Comparison of ENCODE assay signal across 8 cellular contexts in the genomic region with DNA sequence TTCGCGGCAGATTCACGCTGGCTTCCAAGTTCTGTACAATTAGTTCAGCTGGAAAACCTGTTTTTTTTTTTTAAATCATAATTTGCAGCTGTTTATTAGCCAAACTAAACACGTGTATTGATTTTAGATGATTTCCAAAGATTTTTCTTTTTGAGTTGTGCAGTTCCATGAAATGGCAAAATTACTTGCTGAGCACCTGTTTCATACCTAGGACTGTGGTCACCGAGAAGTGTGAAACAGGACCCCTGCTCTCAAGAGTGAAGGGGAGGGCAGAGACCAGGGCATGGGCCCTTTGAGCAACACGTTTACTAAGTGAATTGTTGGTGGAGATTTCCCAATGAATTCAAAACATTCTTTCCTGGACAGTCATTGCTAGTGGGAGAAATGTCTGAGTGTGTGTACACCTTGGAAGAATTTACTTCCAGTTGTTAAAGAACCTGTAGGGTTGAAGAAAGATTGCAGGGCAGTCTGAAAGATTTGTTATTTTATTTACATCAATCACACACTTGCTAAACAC. TPM values are rescaled to one million over a fixed set of nuclear protein-coding genes. Genes with fewer than 3 reads are reported as not detected.
DNase-seq lines count a peak whose midpoint lies in the region; ATAC-seq and TF ChIP-seq lines count a peak whose summit lies in the region.

No MANE protein-coding gene starts in this region.

- H3K4me3 ChIP-seq in endodermal cell (ENCODE audit: low read length) (peak overlapping the region; percentile 87), neural cell (ENCODE audit: low read length) (peak overlapping the region; percentile 88)

- no peak for ATAC-seq in activated CD4-positive, alpha-beta T cell treated with anti-CD3 and anti-CD28 coated beads for 36 hours

- no peaks in the 10 kb centered on the region for H3K36me3 Mint-ChIP-seq in activated CD4-positive, alpha-beta T cell treated with anti-CD3 and anti-CD28 coated beads for 36 hours (ENCODE audit: low read depth)
- H3K36me3 Mint-ChIP-seq in endodermal cell (ENCODE audit: low read depth): peaks cover 2% of the 10 kb centered on the region

- 0 to 7% methylated on average over 4 to 6 of the region's 6 CpGs for WGBS in endodermal cell (ENCODE audit: insufficient coverage in 1 of 2, insufficient read length in 1 of 2), 2 experiments

- intact Hi-C loops in activated CD4-positive, alpha-beta T cell treated with anti-CD3 and anti-CD28 coated beads for 36 hours (cut with DNase I, micrococcal nuclease): loop anchor here in 1 of 2 experiments (10.0 kb wide), 1 partner anchor 669 kb away; the partner anchor contains the start of gene CSNK1G3

- DNase-seq in activated CD4-positive, alpha-beta T cell treated with anti-CD3 and anti-CD28 coated beads for 36 hours: no peak
- DNase-seq in activated CD4-positive, alpha-beta T cell treated with anti-CD3 and anti-CD28 coated beads for 1 hour: no peak
- DNase-seq in RPMI7951 (ENCODE audit: low read depth) (peak; percentile 49), endodermal cell (no peak), NCI-H128 (lab: John Stamatoyannopoulos, UW; ENCODE audit: unreplicated experiment) (no peak), NCI-H2029 (lab: John Stamatoyannopoulos, UW) (no peak), NCI-H2081 treated with DMSO at 0.1 percent for 48 hours (lab: John Stamatoyannopoulos, UW) (no peak)

- H3K9ac ChIP-seq in endodermal cell (ENCODE audit: extremely low read depth, low read length, poor library complexity, severe bottlenecking) (peak overlapping the region; percentile 66), neural cell (ENCODE audit: low read length) (peak overlapping the region; percentile 76)

- H3K9me3 ChIP-seq in endodermal cell (ENCODE audit: control insufficient read depth, low read length) (peaks cover 4% of the 10 kb centered on the region), neural cell (ENCODE audit: low read length) (no peaks in the 10 kb centered on the region)

- H3K27me3 ChIP-seq in endodermal cell (ENCODE audit: control insufficient read depth, insufficient read depth, low read length, poor library complexity, severe bottlenecking): no peaks in the 10 kb centered on the region
- H3K27me3 ChIP-seq in neural cell (ENCODE audit: insufficient read depth, low read depth, low read length): no peaks in the 10 kb centered on the region

- POLR2A ChIA-PET in activated CD4-positive, alpha-beta T cell treated with anti-CD3 and anti-CD28 coated beads for 36 hours (lab: Charles Lee): no interaction called here

- CTCF ChIA-PET in activated CD4-positive, alpha-beta T cell treated with anti-CD3 and anti-CD28 coated beads for 36 hours (lab: Charles Lee): interaction anchor here (0.7 kb wide), 1 partner anchor 575 kb away, joined by 7 read pairs; no protein-coding TSS in a partner anchor

- H3K9me2 ChIP-seq in neural cell (ENCODE audit: insufficient read depth, low read length): no peaks in the 10 kb centered on the region

- H2AFZ ChIP-seq in neural cell (ENCODE audit: low read depth, low read length): no peak overlapping the region

- TF ChIP-seq CTCF in endodermal cell (conservative IDR thresholded peaks at IDR 0.05) (no peak), neural cell (IDR thresholded peaks at IDR 0.05; ENCODE audit: poor library complexity, severe bottlenecking) (no peak)

- TF ChIP-seq EP300 in neural cell (conservative IDR thresholded peaks at IDR 0.05; ENCODE audit: poor library complexity, severe bottlenecking): no peak

- H3K4me1 Mint-ChIP-seq in activated CD4-positive, alpha-beta T cell treated with anti-CD3 and anti-CD28 coated beads for 36 hours: peaks cover 27% of the 10 kb centered on the region
- peaks cover 31% of the 10 kb centered on the region for H3K4me1 Mint-ChIP-seq in endodermal cell

- no peak overlapping the region for H3K27ac ChIP-seq in endodermal cell (ENCODE audit: low read depth, low read length)
- no peak overlapping the region for H3K27ac ChIP-seq in neural cell (ENCODE audit: low read length)

- no peaks in the 10 kb centered on the region for H3K79me2 ChIP-seq in neural cell (replicated peaks; ENCODE audit: insufficient read depth, low read length)

- no peaks in the 10 kb centered on the region for H3F3A ChIP-seq in neural cell (ENCODE audit: insufficient read depth, low read length, poor library complexity, severe bottlenecking)

- H3K27ac Mint-ChIP-seq in activated CD4-positive, alpha-beta T cell treated with anti-CD3 and anti-CD28 coated beads for 36 hours: no peak overlapping the region
- peak overlapping the region; percentile 50 for H3K27ac Mint-ChIP-seq in endodermal cell

- no peaks in the 10 kb centered on the region for H3K9me3 Mint-ChIP-seq in activated CD4-positive, alpha-beta T cell treated with anti-CD3 and anti-CD28 coated beads for 36 hours (ENCODE audit: low read depth)
- no peaks in the 10 kb centered on the region for H3K9me3 Mint-ChIP-seq in endodermal cell

- H3K36me3 ChIP-seq in endodermal cell (ENCODE audit: control insufficient read depth, insufficient read depth, low read length) (no peaks in the 10 kb centered on the region), neural cell (ENCODE audit: insufficient read depth, low read length) (no peaks in the 10 kb centered on the region)

- no peak for TF ChIP-seq RAD21 in neural cell (conservative IDR thresholded peaks at IDR 0.05)

- H3K4me1 ChIP-seq in endodermal cell (ENCODE audit: control insufficient read depth, insufficient read depth, low read length): peaks cover 12% of the 10 kb centered on the region

- H4K20me1 ChIP-seq in neural cell (ENCODE audit: insufficient read depth): no peaks in the 10 kb centered on the region

- H3K4me3 Mint-ChIP-seq in activated CD4-positive, alpha-beta T cell treated with anti-CD3 and anti-CD28 coated beads for 36 hours: peak overlapping the region; percentile 59
- peak overlapping the region; percentile 80 for H3K4me3 Mint-ChIP-seq in endodermal cell

- peaks cover 3% of the 10 kb centered on the region for H3K27me3 Mint-ChIP-seq in activated CD4-positive, alpha-beta T cell treated with anti-CD3 and anti-CD28 coated beads for 36 hours
- H3K27me3 Mint-ChIP-seq in endodermal cell (ENCODE audit: insufficient read depth): peaks cover 16% of the 10 kb centered on the region

- H3K4me2 ChIP-seq in neural cell (ENCODE audit: low read length): peak overlapping the region; percentile 49

TF ChIP-seq in neural cell, 6 proteins besides CTCF, POLR2A, EP300 and RAD21:
- TF ChIP-seq EZH2 (IDR thresholded peaks at IDR 0.05; ENCODE audit: borderline replicate concordance, insufficient read depth, low read length, poor library complexity, severe bottlenecking): no peak
- TF ChIP-seq MXI1 (conservative IDR thresholded peaks at IDR 0.05; ENCODE audit: poor library complexity, severe bottlenecking): no peak
- TF ChIP-seq SMC3 (conservative IDR thresholded peaks at IDR 0.05; ENCODE audit: poor library complexity): no peak
- no peak for TF ChIP-seq POLR2AphosphoS5 (IDR thresholded peaks at IDR 0.05)
- TF ChIP-seq, protein P1, sequence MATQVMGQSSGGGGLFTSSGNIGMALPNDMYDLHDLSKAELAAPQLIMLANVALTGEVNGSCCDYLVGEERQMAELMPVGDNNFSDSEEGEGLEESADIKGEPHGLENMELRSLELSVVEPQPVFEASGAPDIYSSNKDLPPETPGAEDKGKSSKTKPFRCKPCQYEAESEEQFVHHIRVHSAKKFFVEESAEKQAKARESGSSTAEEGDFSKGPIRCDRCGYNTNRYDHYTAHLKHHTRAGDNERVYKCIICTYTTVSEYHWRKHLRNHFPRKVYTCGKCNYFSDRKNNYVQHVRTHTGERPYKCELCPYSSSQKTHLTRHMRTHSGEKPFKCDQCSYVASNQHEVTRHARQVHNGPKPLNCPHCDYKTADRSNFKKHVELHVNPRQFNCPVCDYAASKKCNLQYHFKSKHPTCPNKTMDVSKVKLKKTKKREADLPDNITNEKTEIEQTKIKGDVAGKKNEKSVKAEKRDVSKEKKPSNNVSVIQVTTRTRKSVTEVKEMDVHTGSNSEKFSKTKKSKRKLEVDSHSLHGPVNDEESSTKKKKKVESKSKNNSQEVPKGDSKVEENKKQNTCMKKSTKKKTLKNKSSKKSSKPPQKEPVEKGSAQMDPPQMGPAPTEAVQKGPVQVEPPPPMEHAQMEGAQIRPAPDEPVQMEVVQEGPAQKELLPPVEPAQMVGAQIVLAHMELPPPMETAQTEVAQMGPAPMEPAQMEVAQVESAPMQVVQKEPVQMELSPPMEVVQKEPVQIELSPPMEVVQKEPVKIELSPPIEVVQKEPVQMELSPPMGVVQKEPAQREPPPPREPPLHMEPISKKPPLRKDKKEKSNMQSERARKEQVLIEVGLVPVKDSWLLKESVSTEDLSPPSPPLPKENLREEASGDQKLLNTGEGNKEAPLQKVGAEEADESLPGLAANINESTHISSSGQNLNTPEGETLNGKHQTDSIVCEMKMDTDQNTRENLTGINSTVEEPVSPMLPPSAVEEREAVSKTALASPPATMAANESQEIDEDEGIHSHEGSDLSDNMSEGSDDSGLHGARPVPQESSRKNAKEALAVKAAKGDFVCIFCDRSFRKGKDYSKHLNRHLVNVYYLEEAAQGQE (IDR thresholded peaks at IDR 0.05; ENCODE audit: borderline replicate concordance): no peak
- TF ChIP-seq TAF1 (IDR thresholded peaks at IDR 0.05; ENCODE audit: low read depth): no peak

RNA-seq across cellular contexts. Expression of gene SNX24, which starts 0.7 kb away (rescaled TPM):
- total RNA-seq in activated CD4-positive, alpha-beta T cell treated with anti-CD3 and anti-CD28 coated beads for 36 hours: 1 to 10 TPM; 4.0 to 4.9 TPM
- 25.4 and 34.7 TPM in 2 replicates for total RNA-seq in RPMI7951 (2014; rRNA removed; shearing (Covaris generic))
- 10 to 100 TPM; 39.4 to 56.2 TPM for total RNA-seq in endodermal cell
- polyA plus RNA-seq in endodermal cell (2013, experiment 1 of 2): 22.2 TPM
- polyA plus RNA-seq in endodermal cell (2013, experiment 2 of 2): 25.9 TPM
- 12.8 and 18.3 TPM in 2 replicates for polyA plus RNA-seq in neural cell
- 9.3 and 9.8 TPM in 2 replicates for polyA minus RNA-seq in neural cell
